In the genomic region with DNA sequence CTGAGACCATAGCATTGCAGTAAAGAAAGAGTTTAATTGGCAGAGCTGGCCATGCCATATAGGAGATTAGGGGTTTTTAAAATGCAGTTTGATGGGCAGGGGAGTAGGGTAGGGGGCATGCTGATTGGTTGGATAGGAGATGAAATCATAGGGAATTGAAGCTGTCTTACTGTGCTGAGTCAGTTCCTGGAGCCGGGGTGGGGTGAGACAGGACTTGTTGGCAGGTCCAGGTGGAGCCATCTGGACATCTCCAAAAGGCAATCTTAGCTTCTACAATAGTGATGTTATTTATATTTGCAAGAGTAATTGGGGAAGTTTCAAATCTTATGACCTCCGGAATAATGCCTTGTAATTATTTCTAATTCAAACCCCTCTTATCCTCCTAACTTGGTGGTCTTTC, we compare ENCODE assay signal across 18 cellular contexts.
"Had no signal": no experiment of that assay in that cellular context is flagged by ENCODE, and none has a peak within 500 bp of the region (broad histone marks: within the 10 kb centered on the region; RNA-seq: fewer than 3 reads in every experiment).

No MANE protein-coding gene starts in this region.

- DNase-seq: activated CD8-positive, alpha-beta memory T cell treated with anti-CD3 and anti-CD28 coated beads, Interleukin-2, amount 10 ng/mL, durations not matched to agents 7 days and 5 days; activated effector memory CD4-positive, alpha-beta T cell treated with Interleukin-2 at 50 U/mL for 16 hours; activated naive CD4-positive, alpha-beta T cell; activated naive CD8-positive, alpha-beta T cell treated with anti-CD3 and anti-CD28 coated beads, Interleukin-2, amount 50 U/mL, for 24 hours; activated T-cell treated with anti-CD3 and anti-CD28 coated beads, Interleukin-2, amount 50 U/mL, for 24 hours; amniotic stem cell; NCI-H1105; NCI-H1436; NCI-H2029 treated with DMSO at 0.1 percent for 48 hours; NCI-H510A; SHP77 had no signal

- H3K4me3 Mint-ChIP-seq: activated CD8-positive, alpha-beta memory T cell treated with anti-CD3 and anti-CD28 coated beads, Interleukin-2, amount 10 ng/mL, durations not matched to agents 7 days and 5 days; activated naive CD4-positive, alpha-beta T cell treated with anti-CD3 and anti-CD28 coated beads, Interleukin-2, amount 50 U/mL, for 24 hours; activated naive CD8-positive, alpha-beta T cell treated with anti-CD3 and anti-CD28 coated beads, Interleukin-2, amount 50 U/mL, for 24 hours; activated T-cell treated with anti-CD3 and anti-CD28 coated beads, Interleukin-2, amount 50 U/mL, for 24 hours; activated T-helper 1 cell treated with anti-CD3 and anti-CD28 coated beads, Interleukin-12 subunit alpha, Interleukin-12 subunit beta, Interleukin-2, Interleukin-4 antibody, amounts not matched to agents 30 ng/mL and 10 ng/mL and 1 ng/mL, durations not matched to agents 14 hours and 24 hours and 36 hours; T-helper 1 cell treated with Interleukin-12 subunit alpha and Interleukin-12 subunit beta and Interleukin-4 antibody, amounts not matched to agents 30 μg/mL and 1 μg/mL, for 36 hours had no signal

- H3K27ac Mint-ChIP-seq: activated CD8-positive, alpha-beta memory T cell treated with anti-CD3 and anti-CD28 coated beads, Interleukin-2, amount 10 ng/mL, durations not matched to agents 7 days and 5 days; activated naive CD4-positive, alpha-beta T cell treated with anti-CD3 and anti-CD28 coated beads, Interleukin-2, amount 50 U/mL, for 24 hours; activated naive CD8-positive, alpha-beta T cell treated with anti-CD3 and anti-CD28 coated beads, Interleukin-2, amount 50 U/mL, for 24 hours; activated T-cell treated with anti-CD3 and anti-CD28 coated beads, Interleukin-2, amount 50 U/mL, for 24 hours; activated T-helper 1 cell treated with anti-CD3 and anti-CD28 coated beads, Interleukin-12 subunit alpha, Interleukin-12 subunit beta, Interleukin-2, Interleukin-4 antibody, amounts not matched to agents 30 ng/mL and 10 ng/mL and 1 ng/mL, durations not matched to agents 14 hours and 24 hours and 36 hours; T-helper 1 cell treated with Interleukin-12 subunit alpha and Interleukin-12 subunit beta and Interleukin-4 antibody, amounts not matched to agents 30 μg/mL and 1 μg/mL, for 36 hours had no signal

- ATAC-seq: activated CD4-positive, CD25-positive, alpha-beta regulatory T cell treated with anti-CD3 and anti-CD28 coated beads, Interleukin-2, amount 50 U/mL, for 24 hours; activated CD8-positive, alpha-beta memory T cell treated with anti-CD3 and anti-CD28 coated beads, Interleukin-2, amount 10 ng/mL, durations not matched to agents 7 days and 5 days; activated naive CD8-positive, alpha-beta T cell treated with anti-CD3 and anti-CD28 coated beads, Interleukin-2, amount 50 U/mL, for 24 hours; body of pancreas; PC-3 had no signal

- H3K4me3 ChIP-seq: ascending aorta, body of pancreas had no signal

- H3K4me1 ChIP-seq: ascending aorta, body of pancreas had no signal

- H3K27ac ChIP-seq: ascending aorta, body of pancreas had no signal

- H3K36me3 Mint-ChIP-seq: activated CD8-positive, alpha-beta memory T cell treated with anti-CD3 and anti-CD28 coated beads, Interleukin-2, amount 10 ng/mL, durations not matched to agents 7 days and 5 days had no signal

- H3K36me3 ChIP-seq: ascending aorta had no signal

- H3K4me1 Mint-ChIP-seq: activated CD8-positive, alpha-beta memory T cell treated with anti-CD3 and anti-CD28 coated beads, Interleukin-2, amount 10 ng/mL, durations not matched to agents 7 days and 5 days; activated naive CD4-positive, alpha-beta T cell treated with anti-CD3 and anti-CD28 coated beads, Interleukin-2, amount 50 U/mL, for 24 hours; activated naive CD8-positive, alpha-beta T cell treated with anti-CD3 and anti-CD28 coated beads, Interleukin-2, amount 50 U/mL, for 24 hours had no signal

- H3K27me3 ChIP-seq: ascending aorta, body of pancreas had no signal

- H3K27me3 Mint-ChIP-seq: activated naive CD4-positive, alpha-beta T cell treated with anti-CD3 and anti-CD28 coated beads, Interleukin-2, amount 50 U/mL, for 24 hours; activated naive CD8-positive, alpha-beta T cell treated with anti-CD3 and anti-CD28 coated beads, Interleukin-2, amount 50 U/mL, for 24 hours; activated T-cell treated with anti-CD3 and anti-CD28 coated beads, Interleukin-2, amount 50 U/mL, for 24 hours had no signal

- H3K9me3 ChIP-seq: ascending aorta, body of pancreas had no signal
